Comparison of ENCODE assay signal across 20 cellular contexts in the genomic region with DNA sequence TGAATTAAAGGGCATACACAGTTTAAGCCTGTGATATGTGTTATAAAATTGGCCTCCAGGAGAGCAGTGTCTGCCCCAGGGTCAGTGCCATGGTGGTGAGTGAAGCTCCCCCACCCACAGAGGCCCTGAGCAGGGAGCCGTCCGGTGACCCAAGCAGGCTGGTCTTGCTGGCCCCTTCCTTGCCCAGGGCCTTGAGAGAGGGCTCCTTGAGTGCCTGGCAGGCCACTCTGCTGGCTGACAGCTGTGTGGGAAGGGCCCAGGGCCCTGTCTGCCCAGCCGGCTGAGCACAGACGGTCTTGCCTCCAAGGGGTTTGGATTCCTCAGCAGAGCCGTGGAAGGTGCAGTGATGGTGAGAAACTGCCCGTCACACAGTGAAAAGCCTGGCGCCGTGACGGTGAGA. TPM values are rescaled to one million over a fixed set of nuclear protein-coding genes. Genes with fewer than 3 reads are reported as not detected.
DNase-seq lines count a peak whose midpoint lies in the region; ATAC-seq, FAIRE-seq and TF ChIP-seq lines count a peak whose summit lies in the region.
"Had no signal": no experiment of that assay in that cellular context is flagged by ENCODE, and none has a peak within 500 bp of the region (broad histone marks: within the 10 kb centered on the region; RNA-seq: fewer than 3 reads in every experiment).

No MANE protein-coding gene starts in this region.

- H3K9me3 ChIP-seq in A549 = no peaks in the 10 kb centered on the region
- no peaks in the 10 kb centered on the region for H3K9me3 ChIP-seq in WERI-Rb-1 (ENCODE audit: severe bottlenecking)
- H3K9me3 ChIP-seq in osteoblast (ENCODE audit: low read depth, low read length) = no peaks in the 10 kb centered on the region

- TF ChIP-seq RAD21 in A549 (conservative IDR thresholded peaks at IDR 0.05 in 1 of 2, IDR thresholded peaks at IDR 0.05 in 1 of 2) = no peak

- no peaks in the 10 kb centered on the region for H4K20me1 ChIP-seq in osteoblast (ENCODE audit: insufficient read depth, low read length)

- ATAC-seq in A549 = peak; percentile 27 to 33; a peak in 1 of 6 replicates
- no peak for ATAC-seq in GM18868 (IDR thresholded peaks at IDR 0.05; ENCODE audit: unreplicated experiment)
- no peak for ATAC-seq in GM18519 (IDR thresholded peaks at IDR 0.05; ENCODE audit: low FRiP score, unreplicated experiment)

- DNase-seq in A549 (ENCODE audit: low read depth in 1 of 2, low spot score in 1 of 2) = no peak
- no peak for DNase-seq in WERI-Rb-1
- DNase-seq in osteoblast (ENCODE audit: insufficient read length, low spot score, missing footprints) = peak; percentile 54
- DNase-seq in T-helper 9 cell = no peak
- DNase-seq in NCI-H446 (lab: John Stamatoyannopoulos, UW) = no peak
- DNase-seq: DND-41, GOT3, KG1, NCI-H1092, NCI-H1436, NCI-H187 treated with DMSO at 0.1 percent for 48 hours, NCI-H2227 treated with DMSO at 0.1 percent for 48 hours, NCI-H526, OCI-M1, SHP77 had no signal

- H3K27me3 ChIP-seq in WERI-Rb-1 (ENCODE audit: insufficient read depth, low read depth, severe bottlenecking) = no peaks in the 10 kb centered on the region
- H3K27me3 ChIP-seq in layer of hippocampus (ENCODE audit: control insufficient read depth, insufficient read depth, low read length) = no peaks in the 10 kb centered on the region
- no peaks in the 10 kb centered on the region for H3K27me3 ChIP-seq in osteoblast (ENCODE audit: insufficient read depth, low read length)

- peaks cover 37% of the 10 kb centered on the region for H3K79me2 ChIP-seq in osteoblast (ENCODE audit: insufficient read depth, low read length)

- CTCF ChIA-PET in A549 (lab: Yijun Ruan, JAX) = interaction anchor here (1.1 kb wide), 1 partner anchor 13 kb away, joined by 3 read pairs; no protein-coding TSS in a partner anchor

- H3K4me2 ChIP-seq in A549 (no peak overlapping the region), osteoblast (ENCODE audit: insufficient read depth, low read length) (no peak overlapping the region)

- H3K27ac ChIP-seq in A549 (no peak overlapping the region), WERI-Rb-1 (peak overlapping the region; percentile 56), layer of hippocampus (ENCODE audit: low read depth, low read length) (peak overlapping the region; percentile 38), osteoblast (ENCODE audit: low read depth, low read length) (no peak overlapping the region)

- no peak overlapping the region for H2AFZ ChIP-seq in osteoblast (ENCODE audit: low read length)

- no peak for TF ChIP-seq POLR2A in A549 (IDR thresholded peaks at IDR 0.05; ENCODE audit: low read length)

- H3K4me3 ChIP-seq in A549 = no peak overlapping the region
- no peak overlapping the region for H3K4me3 ChIP-seq in WERI-Rb-1 (ENCODE audit: low read depth, low read length)
- H3K4me3 ChIP-seq in osteoblast (ENCODE audit: insufficient read depth, low read length) = no peak overlapping the region

- no peak for FAIRE-seq in A549 (lab: Jason Lieb, UNC)
- FAIRE-seq: RCC 7860 had no signal

- peaks cover 4% of the 10 kb centered on the region for H3K36me3 ChIP-seq in WERI-Rb-1
- no peaks in the 10 kb centered on the region for H3K36me3 ChIP-seq in osteoblast (ENCODE audit: insufficient read depth, low read length)

- TF ChIP-seq CTCF in A549 (IDR thresholded peaks at IDR 0.05) = no peak
- no peak for TF ChIP-seq CTCF in WERI-Rb-1 (IDR thresholded peaks at IDR 0.05; ENCODE audit: low read depth, low read length)
- no peak for TF ChIP-seq CTCF in osteoblast (IDR thresholded peaks at IDR 0.05; ENCODE audit: extremely low read depth, low read depth, low read length)

- POLR2A ChIA-PET in A549 (lab: Yijun Ruan, JAX) = no interaction called here

- no peaks in the 10 kb centered on the region for H3K4me1 ChIP-seq in A549
- no peaks in the 10 kb centered on the region for H3K4me1 ChIP-seq in osteoblast (ENCODE audit: insufficient read depth, low read length)

- WGBS in A549 (ENCODE audit: missing lambda C conversion rate) = 91% methylated on average over 7 of the region's 9 CpGs

- TF ChIP-seq EP300 in A549 (IDR thresholded peaks at IDR 0.05) = no peak

TF ChIP-seq in A549, 52 proteins besides CTCF, POLR2A, EP300 and RAD21:
- no peak for TF ChIP-seq RNF2 (IDR thresholded peaks at IDR 0.05; ENCODE audit: borderline replicate concordance, low read depth)
- TF ChIP-seq ZC3H11A (IDR thresholded peaks at IDR 0.05) = no peak
TF ChIP-seq in A549: peak in this region for 0.

RNA-seq across cellular contexts. Expression of a gene that starts 25.9 kb away (rescaled TPM):
- 23.4 and 28.9 TPM in 2 replicates for polyA plus RNA-seq in A549 (2011; rRNA removed)
- polyA plus RNA-seq in A549 (2012; cell fraction: cytosol; rRNA removed) = 43.5 and 48.7 TPM in 2 replicates
- polyA plus RNA-seq in A549 (2012; cell fraction: nucleus; rRNA removed) = 275 TPM in 2 replicates
- polyA plus RNA-seq in A549 (2017; fragmentation: RNase III; extraction: RNeasy Plus Mini Kit Qiagen cat#74134 plus additional on column Dnase treatment) = 34.3 to 39.4 TPM (median 38.9 TPM) in 3 replicates
- 40.7 and 47.5 TPM in 2 replicates for polyA minus RNA-seq in A549 (2011; rRNA and poly(A)+ RNA removed)
- total RNA-seq in osteoblast = 33.0 and 36.2 TPM in 2 replicates

RNA-seq across cellular contexts. Expression of a gene that starts 31.1 kb away (rescaled TPM):
- 85.8 and 108 TPM in 2 replicates for polyA plus RNA-seq in A549 (2011; rRNA removed)
- 179 and 244 TPM in 2 replicates for polyA plus RNA-seq in A549 (2012; cell fraction: cytosol; rRNA removed)
- 443 and 610 TPM in 2 replicates for polyA plus RNA-seq in A549 (2012; cell fraction: nucleus; rRNA removed)
- 131 to 135 TPM (median 135 TPM) in 3 replicates for polyA plus RNA-seq in A549 (2017; fragmentation: RNase III; extraction: RNeasy Plus Mini Kit Qiagen cat#74134 plus additional on column Dnase treatment)
- polyA minus RNA-seq in A549 (2011; rRNA and poly(A)+ RNA removed) = 52.4 and 83.7 TPM in 2 replicates
- total RNA-seq in osteoblast = 441 and 506 TPM in 2 replicates

RNA-seq across cellular contexts. Expression of a gene that starts 34.1 kb away (rescaled TPM):
- polyA plus RNA-seq in A549 (2011; rRNA removed) (0.66 and 0.70 TPM in 2 replicates), A549 (2017; fragmentation: RNase III; extraction: RNeasy Plus Mini Kit Qiagen cat#74134 plus additional on column Dnase treatment) (0.50 to 0.55 TPM (median 0.51 TPM) in 3 replicates)
- 0.26 and 0.32 TPM in 2 replicates for polyA plus RNA-seq in A549 (2012; cell fraction: cytosol; rRNA removed)
- 6.3 and 6.6 TPM in 2 replicates for polyA plus RNA-seq in A549 (2012; cell fraction: nucleus; rRNA removed)
- polyA minus RNA-seq in A549 (2011; rRNA and poly(A)+ RNA removed) = 0.44 and 0.58 TPM in 2 replicates
- under 0.01 TPM in 1 of 2 replicates, not detected in the other for total RNA-seq in osteoblast
- total RNA-seq: A172 had no signal

RNA-seq across cellular contexts. Expression of a gene that starts 59.4 kb away (rescaled TPM):
- polyA plus RNA-seq in A549 (2011; rRNA removed) (56.3 and 63.3 TPM in 2 replicates), A549 (2017; fragmentation: RNase III; extraction: RNeasy Plus Mini Kit Qiagen cat#74134 plus additional on column Dnase treatment) (86.9 to 96.3 TPM (median 88.2 TPM) in 3 replicates)
- polyA plus RNA-seq in A549 (2012; cell fraction: cytosol; rRNA removed) = 189 and 255 TPM in 2 replicates
- 141 and 185 TPM in 2 replicates for polyA plus RNA-seq in A549 (2012; cell fraction: nucleus; rRNA removed)
- polyA minus RNA-seq in A549 (2011; rRNA and poly(A)+ RNA removed) = 71.6 and 81.9 TPM in 2 replicates
- 28.6 and 35.7 TPM in 2 replicates for total RNA-seq in osteoblast

Comparison
In these comparisons a context has a peak if more than half of its experiments do, and no peak if none do; other contexts are left out.
1. ATAC-seq: peak in A549 (2 of 2); none in GM18868 (single experiment) and GM18519 (single experiment).
2. H3K27ac ChIP-seq: peak in WERI-Rb-1 (single experiment) and layer of hippocampus (single experiment); none in A549 (0 of 2) and osteoblast (single experiment).